ENCODE assay signal across 17 cellular contexts in the genomic region with DNA sequence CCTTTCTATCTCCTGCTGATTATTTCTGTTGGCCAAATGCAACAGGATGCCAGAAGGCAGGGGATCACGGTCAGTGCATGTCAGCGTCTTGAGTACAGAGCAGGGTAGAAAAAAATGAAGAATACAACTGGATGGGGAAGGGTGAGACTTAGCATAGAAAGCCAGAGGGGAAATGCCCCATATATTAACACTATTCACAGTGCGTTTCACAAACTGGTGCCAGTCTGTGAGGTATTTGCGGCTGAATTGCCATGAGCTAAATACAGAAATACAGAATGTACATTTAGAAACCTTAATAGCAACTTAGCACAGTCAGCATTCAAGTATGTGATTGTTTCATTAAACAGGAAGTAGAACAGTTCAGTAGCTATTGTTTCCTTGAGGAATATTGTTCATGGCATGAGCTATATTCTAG. TPM values are rescaled to one million over a fixed set of nuclear protein-coding genes. Genes with fewer than 3 reads are reported as not detected.
DNase-seq lines count a peak whose midpoint lies in the region; ATAC-seq, FAIRE-seq and TF ChIP-seq lines count a peak whose summit lies in the region.
"Had no signal": no experiment of that assay in that cellular context is flagged by ENCODE, and none has a peak within 500 bp of the region (broad histone marks: within the 10 kb centered on the region; RNA-seq: fewer than 3 reads in every experiment).

No MANE protein-coding gene starts in this region.

- H3K9me3 Mint-ChIP-seq in CD8-positive, alpha-beta T cell, result no peaks in the 10 kb centered on the region
- H3K9me3 Mint-ChIP-seq: activated CD4-positive, alpha-beta memory T cell treated with anti-CD3 and anti-CD28 coated beads for 36 hours; nephron progenitor cell; T-helper 2 cell treated with Interferon-gamma antibody and Interleukin-4, amounts not matched to agents 5 μg/mL and 100 μg/mL, for 36 hours had no signal

- H2AFZ ChIP-seq in keratinocyte (ENCODE audit: control insufficient read depth, low read length), result peak overlapping the region; percentile 23

- H3K27me3 ChIP-seq in keratinocyte (ENCODE audit: control insufficient read depth, extremely low read depth, insufficient read depth, low read length), result no peaks in the 10 kb centered on the region
- no peaks in the 10 kb centered on the region for H3K27me3 ChIP-seq in adrenal gland
- H3K27me3 ChIP-seq in CD8-positive, alpha-beta T cell (ENCODE audit: insufficient read depth, low read length), result no peaks in the 10 kb centered on the region

- FAIRE-seq in keratinocyte (lab: Jason Lieb, UNC), result peak; percentile 88

- CTCF ChIA-PET in CD8-positive, alpha-beta T cell (lab: Charles Lee), result no interaction called here

- WGBS in adrenal gland, 4 donors, result 42 to 57% (median 53%) methylated on average over 4 of the region's 4 CpGs

- H4K20me1 ChIP-seq in keratinocyte (ENCODE audit: control insufficient read depth, extremely low read depth, insufficient read depth, low read length), result no peaks in the 10 kb centered on the region

- TF ChIP-seq CTCF in keratinocyte (optimal IDR thresholded peaks at IDR 0.05 in 1 of 3, IDR thresholded peaks at IDR 0.05 in 1 of 3, conservative IDR thresholded peaks at IDR 0.05 in 1 of 3; ENCODE audit: extremely low read depth in 1 of 3, insufficient read depth in 2 of 3, low read length in 3 of 3) (no peak), adrenal gland (IDR thresholded peaks at IDR 0.05) (no peak)
- no peak for TF ChIP-seq CTCF in CD8-positive, alpha-beta T cell (IDR thresholded peaks at IDR 0.05)

- H3K4me2 ChIP-seq in keratinocyte (ENCODE audit: control insufficient read depth, extremely low read depth, insufficient read depth, low read depth, low read length), result peak overlapping the region; percentile 72

- H3K27ac ChIP-seq in keratinocyte (ENCODE audit: control insufficient read depth, insufficient read depth, low read length) (peak overlapping the region; percentile 78), adrenal gland (peak overlapping the region in 1 of 5 donors; percentile 12)
- no peak overlapping the region for H3K27ac ChIP-seq in CD8-positive, alpha-beta T cell (ENCODE audit: low read depth, low read length)
- H3K27ac ChIP-seq: HL-60 had no signal

- H3K27me3 Mint-ChIP-seq in CD8-positive, alpha-beta T cell (ENCODE audit: low read depth), result no peaks in the 10 kb centered on the region

- H3K4me3 ChIP-seq in keratinocyte (ENCODE audit: control insufficient read depth in 2 of 3, extremely low read depth in 1 of 3, insufficient read depth in 2 of 3, low read depth in 1 of 3, low read length in 3 of 3) (peak overlapping the region in 2 of 3 experiments; percentile 18 to 48), adrenal gland (no peak overlapping the region)
- H3K4me3 ChIP-seq in CD8-positive, alpha-beta T cell (ENCODE audit: low read depth, low read length), result no peak overlapping the region

- POLR2A ChIA-PET in CD8-positive, alpha-beta T cell (lab: Charles Lee), result interaction anchor here (0.6 to 0.7 kb wide), 2 partner anchors 81 to 1075 kb away, joined by 3 to 4 read pairs; no protein-coding TSS in a partner anchor

- H3K36me3 ChIP-seq in keratinocyte (ENCODE audit: control insufficient read depth in 2 of 2, extremely low read depth in 1 of 2, insufficient read depth in 2 of 2, low read length in 2 of 2) (no peaks in the 10 kb centered on the region), adrenal gland (replicated peaks in 1 of 2) (no peaks in the 10 kb centered on the region)
- no peaks in the 10 kb centered on the region for H3K36me3 ChIP-seq in CD8-positive, alpha-beta T cell (ENCODE audit: insufficient read depth, low read length)

- H3K79me2 ChIP-seq in keratinocyte (ENCODE audit: control insufficient read depth, insufficient read depth, low read length), result no peaks in the 10 kb centered on the region

- dilution Hi-C loops in keratinocyte (cut with MboI; ENCODE audit: extremely low pct_ligation_motif_present, low sequenced_read_pairs), result no loop called here

- no peak overlapping the region for H3K4me3 Mint-ChIP-seq in CD8-positive, alpha-beta T cell
- H3K4me3 Mint-ChIP-seq: activated CD4-positive, alpha-beta memory T cell treated with anti-CD3 and anti-CD28 coated beads for 36 hours; nephron progenitor cell; T-helper 2 cell treated with Interferon-gamma antibody and Interleukin-4, amounts not matched to agents 5 μg/mL and 100 μg/mL, for 36 hours had no signal

- H3K4me1 ChIP-seq in keratinocyte (ENCODE audit: control insufficient read depth, extremely low read depth, insufficient read depth, low read length) (peaks cover 44% of the 10 kb centered on the region), adrenal gland (replicated peaks in 1 of 2) (no peaks in the 10 kb centered on the region)
- H3K4me1 ChIP-seq in CD8-positive, alpha-beta T cell (ENCODE audit: insufficient read depth, low read length), result no peaks in the 10 kb centered on the region

- peak overlapping the region; percentile 50 for H3K9ac ChIP-seq in keratinocyte (ENCODE audit: control insufficient read depth, extremely low read depth, insufficient read depth, low read length)

- no peak for ATAC-seq in CD8-positive, alpha-beta T cell

- no peak for TF ChIP-seq POLR2A in adrenal gland (IDR thresholded peaks at IDR 0.05)

- no peak overlapping the region for H3K27ac Mint-ChIP-seq in CD8-positive, alpha-beta T cell
- H3K27ac Mint-ChIP-seq: activated CD4-positive, alpha-beta memory T cell treated with anti-CD3 and anti-CD28 coated beads for 36 hours; nephron progenitor cell; T-helper 2 cell treated with Interferon-gamma antibody and Interleukin-4, amounts not matched to agents 5 μg/mL and 100 μg/mL, for 36 hours had no signal

- H3K9me3 ChIP-seq in keratinocyte (ENCODE audit: control insufficient read depth, low read depth, low read length) (no peaks in the 10 kb centered on the region), adrenal gland (replicated peaks in 1 of 3) (no peaks in the 10 kb centered on the region)
- no peaks in the 10 kb centered on the region for H3K9me3 ChIP-seq in CD8-positive, alpha-beta T cell (ENCODE audit: low read length)

- H3K36me3 Mint-ChIP-seq in CD8-positive, alpha-beta T cell, result no peaks in the 10 kb centered on the region
- H3K36me3 Mint-ChIP-seq: activated CD4-positive, alpha-beta memory T cell treated with anti-CD3 and anti-CD28 coated beads for 36 hours had no signal

- DNase-seq in A172 (ENCODE audit: low spot score) (peak; percentile 35), HT1080 (ENCODE audit: low read depth) (peak; percentile 84), brain pericyte (ENCODE audit: low read depth, low spot score) (peak; percentile 43), keratinocyte (ENCODE audit: low read depth, low spot score) (peak; percentile 32), NCI-H146 (lab: John Stamatoyannopoulos, UW) (no peak), islet precursor cell (no peak), adrenal gland (no peak)
- DNase-seq in CD8-positive, alpha-beta T cell, result no peak
- DNase-seq: activated CD4-positive, alpha-beta memory T cell treated with anti-CD3 and anti-CD28 coated beads for 36 hours; activated naive CD4-positive, alpha-beta T cell; NCI-H1092 treated with DMSO at 0.1 percent for 48 hours; NCI-H345; nephron progenitor cell; stimulated activated CD4-positive, alpha-beta T cell treated with anti-CD3 and anti-CD28 coated beads, Interleukin-15, amount 100 ng/mL, for 24 hours; stimulated activated CD8-positive, alpha-beta memory T cell treated with anti-CD3 and anti-CD28 coated beads, Interleukin-4, amount 100 ng/mL, for 48 hours had no signal

- no peaks in the 10 kb centered on the region for H3K9me1 ChIP-seq in keratinocyte (ENCODE audit: control insufficient read depth, extremely low read depth, insufficient read depth, low read length)

- H3K4me1 Mint-ChIP-seq in CD8-positive, alpha-beta T cell (ENCODE audit: low read depth), result no peaks in the 10 kb centered on the region
- H3K4me1 Mint-ChIP-seq: nephron progenitor cell had no signal

- intact Hi-C loops in adrenal gland (cut with DNase I), result no loop called here
- intact Hi-C loops in CD8-positive, alpha-beta T cell (cut with DNase I, micrococcal nuclease), result no loop called here

RNA-seq across cellular contexts. Expression of a gene that starts 31.0 kb away (rescaled TPM):
- total RNA-seq in A172 (2014; rRNA removed; shearing (Covaris generic)), result not detected in 2 replicates
- total RNA-seq in HT1080 (2014; rRNA removed; shearing (Covaris generic)), result 23.7 and 27.1 TPM in 2 replicates
- polyA plus RNA-seq in HT1080 (2015; cell fraction: cytosol; rRNA removed), result 4.6 and 4.7 TPM in 2 replicates
- 21.9 and 27.9 TPM in 2 replicates for polyA plus RNA-seq in HT1080 (2015; cell fraction: nucleus; rRNA removed)
- polyA plus RNA-seq in keratinocyte, result 16.6 to 22.2 TPM (median 17.0 TPM) in 3 replicates
- polyA plus RNA-seq in keratinocyte (2011; ENCODE audit: low read depth), result 6.1 TPM
- polyA plus RNA-seq in keratinocyte (2011; cell fraction: cytosol; rRNA removed), result 4.7 and 7.4 TPM in 2 replicates
- polyA plus RNA-seq in keratinocyte (2011; cell fraction: nucleus; rRNA removed), result 21.0 and 24.3 TPM in 2 replicates
- polyA plus RNA-seq in keratinocyte (2012; ENCODE audit: low replicate concordance), result 8.6 and 16.3 TPM in 2 replicates
- polyA minus RNA-seq in keratinocyte, result 36.0 to 56.9 TPM (median 40.3 TPM) in 3 replicates
- polyA minus RNA-seq in keratinocyte (2011; cell fraction: cytosol; rRNA and poly(A)+ RNA removed), result 18.8 TPM
- polyA minus RNA-seq in keratinocyte (2011; cell fraction: nucleus; rRNA and poly(A)+ RNA removed), result 51.1 and 73.7 TPM in 2 replicates
- total RNA-seq in adrenal gland, result 10 to 100 TPM; 21.6 to 94.1 (median 53.4) TPM
- polyA plus RNA-seq in adrenal gland, result 10 to 100 TPM; 10.0 to 20.8 (median 16.7) TPM
- not detected for total RNA-seq in CD8-positive, alpha-beta T cell

Comparison
In these comparisons a context has a peak if more than half of its experiments do, and no peak if none do; other contexts are left out.
1. DNase-seq: peak in A172 (single experiment), HT1080 (single experiment), brain pericyte (single experiment) and keratinocyte (single experiment); none in NCI-H146 (single experiment), islet precursor cell (single experiment), adrenal gland (0 of 7) and CD8-positive, alpha-beta T cell (0 of 7).
2. H3K4me3 ChIP-seq: peak in keratinocyte (2 of 3); none in adrenal gland (0 of 4) and CD8-positive, alpha-beta T cell (single experiment).
3. RNA of a gene that starts 31.0 kb away (total RNA-seq): 21.6 to 94.1 TPM in adrenal gland and 23.7 to 27.1 TPM in HT1080; not detected in CD8-positive, alpha-beta T cell and not detected in A172; every median in the first group is over 10 times any median in the second.